ENCODE assay signal across 1 cellular context in the genomic region with DNA sequence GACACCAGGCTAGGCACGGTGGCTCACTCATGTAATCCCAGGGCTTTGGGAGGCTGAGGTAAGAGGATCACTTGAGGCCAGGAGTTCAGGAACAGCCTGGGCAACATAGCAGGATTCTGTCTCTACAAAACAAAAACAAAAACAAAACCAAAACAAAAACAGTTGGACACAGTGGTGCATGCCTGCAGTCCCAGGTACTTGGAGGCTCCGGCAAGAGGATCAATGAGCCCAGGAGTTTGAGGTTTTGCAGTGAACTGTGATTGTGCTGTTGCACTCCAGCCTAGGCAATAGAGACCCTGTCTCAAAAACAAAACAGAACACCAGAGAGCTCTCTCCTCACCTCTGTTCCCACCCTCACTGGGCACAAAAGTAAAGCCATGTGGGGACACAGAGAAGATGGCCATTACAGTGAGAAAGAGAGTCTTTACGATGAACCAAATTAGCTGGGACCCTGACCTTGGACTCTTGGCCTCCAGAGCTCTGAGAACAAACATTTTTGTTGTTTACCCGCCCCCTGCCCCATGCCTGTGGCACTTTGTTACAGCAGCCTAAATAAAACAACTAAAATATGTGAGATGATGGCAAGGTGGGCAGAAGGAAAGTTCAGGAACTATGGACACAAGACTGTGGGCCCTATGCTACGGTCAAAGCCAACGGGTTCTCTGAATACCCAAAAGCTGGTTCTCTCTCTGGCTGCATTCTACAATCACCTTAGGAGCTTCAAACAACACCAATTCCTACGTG.
TF ChIP-seq lines count a peak whose summit lies in the region.

No MANE protein-coding gene starts in this region.

TF ChIP-seq in HepG2, 621 proteins besides CTCF, POLR2A, EP300 and RAD21 (continued from another document and continues in another):
- TF ChIP-seq, protein P1, sequence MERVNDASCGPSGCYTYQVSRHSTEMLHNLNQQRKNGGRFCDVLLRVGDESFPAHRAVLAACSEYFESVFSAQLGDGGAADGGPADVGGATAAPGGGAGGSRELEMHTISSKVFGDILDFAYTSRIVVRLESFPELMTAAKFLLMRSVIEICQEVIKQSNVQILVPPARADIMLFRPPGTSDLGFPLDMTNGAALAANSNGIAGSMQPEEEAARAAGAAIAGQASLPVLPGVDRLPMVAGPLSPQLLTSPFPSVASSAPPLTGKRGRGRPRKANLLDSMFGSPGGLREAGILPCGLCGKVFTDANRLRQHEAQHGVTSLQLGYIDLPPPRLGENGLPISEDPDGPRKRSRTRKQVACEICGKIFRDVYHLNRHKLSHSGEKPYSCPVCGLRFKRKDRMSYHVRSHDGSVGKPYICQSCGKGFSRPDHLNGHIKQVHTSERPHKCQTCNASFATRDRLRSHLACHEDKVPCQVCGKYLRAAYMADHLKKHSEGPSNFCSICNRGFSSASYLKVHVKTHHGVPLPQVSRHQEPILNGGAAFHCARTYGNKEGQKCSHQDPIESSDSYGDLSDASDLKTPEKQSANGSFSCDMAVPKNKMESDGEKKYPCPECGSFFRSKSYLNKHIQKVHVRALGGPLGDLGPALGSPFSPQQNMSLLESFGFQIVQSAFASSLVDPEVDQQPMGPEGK (CRISPR knock-in tag; IDR thresholded peaks at IDR 0.05): peak; percentile 33; the same call in 1 of the 2 replicates
- TF ChIP-seq FOXA1 (IDR thresholded peaks at IDR 0.05) (no peak), FOXA1 (CRISPR knock-in tag; IDR thresholded peaks at IDR 0.05) (peak; percentile 64), ZNF510 (CRISPR knock-in tag; IDR thresholded peaks at IDR 0.05; ENCODE audit: low read depth) (no peak), YEATS4 (CRISPR knock-in tag; IDR thresholded peaks at IDR 0.05; ENCODE audit: borderline replicate concordance) (0 out of 2 replicates have a peak, but pooled peaks have one; percentile 38), ZNF772 (CRISPR knock-in tag; IDR thresholded peaks at IDR 0.05) (0 out of 2 replicates have a peak, but pooled peaks have one; percentile 29), FOXA3 (CRISPR knock-in tag; IDR thresholded peaks at IDR 0.05) (peak; percentile 79), HOXA5 (CRISPR knock-in tag; IDR thresholded peaks at IDR 0.05) (0 out of 2 replicates have a peak, but pooled peaks have one; percentile 24), DMAP1 (CRISPR knock-in tag; IDR thresholded peaks at IDR 0.05) (peak; percentile 48; the same call in 1 of the 2 replicates), RFXAP (CRISPR knock-in tag; IDR thresholded peaks at IDR 0.05; ENCODE audit: borderline replicate concordance) (peak; percentile 46; the same call in 1 of the 2 replicates), GABPA (IDR thresholded peaks at IDR 0.05; ENCODE audit: low read depth, low read length) (no peak), GABPA (CRISPR knock-in tag; IDR thresholded peaks at IDR 0.05; ENCODE audit: low read depth) (peak; percentile 35; the same call in 1 of the 2 replicates), ZSCAN9 (CRISPR knock-in tag; IDR thresholded peaks at IDR 0.05; ENCODE audit: borderline replicate concordance) (peak; percentile 27; the same call in 1 of the 2 replicates), HMGA1 (CRISPR knock-in tag; conservative IDR thresholded peaks at IDR 0.05) (no peak), SOX13 (IDR thresholded peaks at IDR 0.05) (no peak), SOX13 (CRISPR knock-in tag; conservative IDR thresholded peaks at IDR 0.05 in 1 of 2, IDR thresholded peaks at IDR 0.05 in 1 of 2) (peak in 1 of 2 experiments; percentile 76; a peak in 2 of 4 replicates)
- TF ChIP-seq, protein P2, sequence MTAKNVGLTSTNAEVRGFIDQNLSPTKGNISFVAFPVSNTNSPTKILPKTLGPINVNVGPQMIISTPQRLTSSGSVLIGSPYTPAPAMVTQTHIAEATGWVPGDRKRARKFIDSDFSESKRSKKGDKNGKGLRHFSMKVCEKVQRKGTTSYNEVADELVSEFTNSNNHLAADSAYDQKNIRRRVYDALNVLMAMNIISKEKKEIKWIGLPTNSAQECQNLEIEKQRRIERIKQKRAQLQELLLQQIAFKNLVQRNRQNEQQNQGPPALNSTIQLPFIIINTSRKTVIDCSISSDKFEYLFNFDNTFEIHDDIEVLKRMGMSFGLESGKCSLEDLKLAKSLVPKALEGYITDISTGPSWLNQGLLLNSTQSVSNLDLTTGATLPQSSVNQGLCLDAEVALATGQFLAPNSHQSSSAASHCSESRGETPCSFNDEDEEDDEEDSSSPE (CRISPR knock-in tag; IDR thresholded peaks at IDR 0.05): 0 out of 2 replicates have a peak, but pooled peaks have one; percentile 13
- TF ChIP-seq, protein P3, sequence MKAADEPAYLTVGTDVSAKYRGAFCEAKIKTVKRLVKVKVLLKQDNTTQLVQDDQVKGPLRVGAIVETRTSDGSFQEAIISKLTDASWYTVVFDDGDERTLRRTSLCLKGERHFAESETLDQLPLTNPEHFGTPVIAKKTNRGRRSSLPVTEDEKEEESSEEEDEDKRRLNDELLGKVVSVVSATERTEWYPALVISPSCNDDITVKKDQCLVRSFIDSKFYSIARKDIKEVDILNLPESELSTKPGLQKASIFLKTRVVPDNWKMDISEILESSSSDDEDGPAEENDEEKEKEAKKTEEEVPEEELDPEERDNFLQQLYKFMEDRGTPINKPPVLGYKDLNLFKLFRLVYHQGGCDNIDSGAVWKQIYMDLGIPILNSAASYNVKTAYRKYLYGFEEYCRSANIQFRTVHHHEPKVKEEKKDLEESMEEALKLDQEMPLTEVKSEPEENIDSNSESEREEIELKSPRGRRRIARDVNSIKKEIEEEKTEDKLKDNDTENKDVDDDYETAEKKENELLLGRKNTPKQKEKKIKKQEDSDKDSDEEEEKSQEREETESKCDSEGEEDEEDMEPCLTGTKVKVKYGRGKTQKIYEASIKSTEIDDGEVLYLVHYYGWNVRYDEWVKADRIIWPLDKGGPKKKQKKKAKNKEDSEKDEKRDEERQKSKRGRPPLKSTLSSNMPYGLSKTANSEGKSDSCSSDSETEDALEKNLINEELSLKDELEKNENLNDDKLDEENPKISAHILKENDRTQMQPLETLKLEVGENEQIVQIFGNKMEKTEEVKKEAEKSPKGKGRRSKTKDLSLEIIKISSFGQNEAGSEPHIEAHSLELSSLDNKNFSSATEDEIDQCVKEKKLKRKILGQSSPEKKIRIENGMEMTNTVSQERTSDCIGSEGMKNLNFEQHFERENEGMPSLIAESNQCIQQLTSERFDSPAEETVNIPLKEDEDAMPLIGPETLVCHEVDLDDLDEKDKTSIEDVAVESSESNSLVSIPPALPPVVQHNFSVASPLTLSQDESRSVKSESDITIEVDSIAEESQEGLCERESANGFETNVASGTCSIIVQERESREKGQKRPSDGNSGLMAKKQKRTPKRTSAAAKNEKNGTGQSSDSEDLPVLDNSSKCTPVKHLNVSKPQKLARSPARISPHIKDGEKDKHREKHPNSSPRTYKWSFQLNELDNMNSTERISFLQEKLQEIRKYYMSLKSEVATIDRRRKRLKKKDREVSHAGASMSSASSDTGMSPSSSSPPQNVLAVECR (CRISPR knock-in tag; IDR thresholded peaks at IDR 0.05; ENCODE audit: borderline replicate concordance): peak; percentile 27; the same call in 1 of the 2 replicates
- TF ChIP-seq, protein P4, sequence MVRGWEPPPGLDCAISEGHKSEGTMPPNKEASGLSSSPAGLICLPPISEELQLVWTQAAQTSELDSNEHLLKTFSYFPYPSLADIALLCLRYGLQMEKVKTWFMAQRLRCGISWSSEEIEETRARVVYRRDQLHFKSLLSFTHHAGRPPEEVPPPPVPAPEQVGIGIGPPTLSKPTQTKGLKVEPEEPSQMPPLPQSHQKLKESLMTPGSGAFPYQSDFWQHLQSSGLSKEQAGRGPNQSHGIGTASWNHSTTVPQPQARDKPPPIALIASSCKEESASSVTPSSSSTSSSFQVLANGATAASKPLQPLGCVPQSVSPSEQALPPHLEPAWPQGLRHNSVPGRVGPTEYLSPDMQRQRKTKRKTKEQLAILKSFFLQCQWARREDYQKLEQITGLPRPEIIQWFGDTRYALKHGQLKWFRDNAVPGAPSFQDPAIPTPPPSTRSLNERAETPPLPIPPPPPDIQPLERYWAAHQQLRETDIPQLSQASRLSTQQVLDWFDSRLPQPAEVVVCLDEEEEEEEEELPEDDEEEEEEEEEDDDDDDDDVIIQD (CRISPR knock-in tag; IDR thresholded peaks at IDR 0.05; ENCODE audit: low read depth): peak; percentile 32; the same call in 1 of the 2 replicates
- TF ChIP-seq, protein P5, sequence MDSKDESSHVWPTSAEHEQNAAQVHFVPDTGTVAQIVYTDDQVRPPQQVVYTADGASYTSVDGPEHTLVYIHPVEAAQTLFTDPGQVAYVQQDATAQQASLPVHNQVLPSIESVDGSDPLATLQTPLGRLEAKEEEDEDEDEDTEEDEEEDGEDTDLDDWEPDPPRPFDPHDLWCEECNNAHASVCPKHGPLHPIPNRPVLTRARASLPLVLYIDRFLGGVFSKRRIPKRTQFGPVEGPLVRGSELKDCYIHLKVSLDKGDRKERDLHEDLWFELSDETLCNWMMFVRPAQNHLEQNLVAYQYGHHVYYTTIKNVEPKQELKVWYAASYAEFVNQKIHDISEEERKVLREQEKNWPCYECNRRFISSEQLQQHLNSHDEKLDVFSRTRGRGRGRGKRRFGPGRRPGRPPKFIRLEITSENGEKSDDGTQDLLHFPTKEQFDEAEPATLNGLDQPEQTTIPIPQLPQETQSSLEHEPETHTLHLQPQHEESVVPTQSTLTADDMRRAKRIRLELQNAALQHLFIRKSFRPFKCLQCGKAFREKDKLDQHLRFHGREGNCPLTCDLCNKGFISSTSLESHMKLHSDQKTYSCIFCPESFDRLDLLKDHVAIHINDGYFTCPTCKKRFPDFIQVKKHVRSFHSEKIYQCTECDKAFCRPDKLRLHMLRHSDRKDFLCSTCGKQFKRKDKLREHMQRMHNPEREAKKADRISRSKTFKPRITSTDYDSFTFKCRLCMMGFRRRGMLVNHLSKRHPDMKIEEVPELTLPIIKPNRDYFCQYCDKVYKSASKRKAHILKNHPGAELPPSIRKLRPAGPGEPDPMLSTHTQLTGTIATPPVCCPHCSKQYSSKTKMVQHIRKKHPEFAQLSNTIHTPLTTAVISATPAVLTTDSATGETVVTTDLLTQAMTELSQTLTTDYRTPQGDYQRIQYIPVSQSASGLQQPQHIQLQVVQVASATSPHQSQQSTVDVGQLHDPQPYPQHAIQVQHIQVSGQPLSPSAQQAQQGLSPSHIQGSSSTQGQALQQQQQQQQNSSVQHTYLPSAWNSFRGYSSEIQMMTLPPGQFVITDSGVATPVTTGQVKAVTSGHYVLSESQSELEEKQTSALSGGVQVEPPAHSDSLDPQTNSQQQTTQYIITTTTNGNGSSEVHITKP (CRISPR knock-in tag; IDR thresholded peaks at IDR 0.05; ENCODE audit: low read depth): no peak
- TF ChIP-seq, protein P6, sequence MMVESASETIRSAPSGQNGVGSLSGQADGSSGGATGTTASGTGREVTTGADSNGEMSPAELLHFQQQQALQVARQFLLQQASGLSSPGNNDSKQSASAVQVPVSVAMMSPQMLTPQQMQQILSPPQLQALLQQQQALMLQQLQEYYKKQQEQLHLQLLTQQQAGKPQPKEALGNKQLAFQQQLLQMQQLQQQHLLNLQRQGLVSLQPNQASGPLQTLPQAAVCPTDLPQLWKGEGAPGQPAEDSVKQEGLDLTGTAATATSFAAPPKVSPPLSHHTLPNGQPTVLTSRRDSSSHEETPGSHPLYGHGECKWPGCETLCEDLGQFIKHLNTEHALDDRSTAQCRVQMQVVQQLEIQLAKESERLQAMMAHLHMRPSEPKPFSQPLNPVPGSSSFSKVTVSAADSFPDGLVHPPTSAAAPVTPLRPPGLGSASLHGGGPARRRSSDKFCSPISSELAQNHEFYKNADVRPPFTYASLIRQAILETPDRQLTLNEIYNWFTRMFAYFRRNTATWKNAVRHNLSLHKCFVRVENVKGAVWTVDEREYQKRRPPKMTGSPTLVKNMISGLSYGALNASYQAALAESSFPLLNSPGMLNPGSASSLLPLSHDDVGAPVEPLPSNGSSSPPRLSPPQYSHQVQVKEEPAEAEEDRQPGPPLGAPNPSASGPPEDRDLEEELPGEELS (CRISPR knock-in tag; IDR thresholded peaks at IDR 0.05): peak; percentile 91
- TF ChIP-seq, protein P7, sequence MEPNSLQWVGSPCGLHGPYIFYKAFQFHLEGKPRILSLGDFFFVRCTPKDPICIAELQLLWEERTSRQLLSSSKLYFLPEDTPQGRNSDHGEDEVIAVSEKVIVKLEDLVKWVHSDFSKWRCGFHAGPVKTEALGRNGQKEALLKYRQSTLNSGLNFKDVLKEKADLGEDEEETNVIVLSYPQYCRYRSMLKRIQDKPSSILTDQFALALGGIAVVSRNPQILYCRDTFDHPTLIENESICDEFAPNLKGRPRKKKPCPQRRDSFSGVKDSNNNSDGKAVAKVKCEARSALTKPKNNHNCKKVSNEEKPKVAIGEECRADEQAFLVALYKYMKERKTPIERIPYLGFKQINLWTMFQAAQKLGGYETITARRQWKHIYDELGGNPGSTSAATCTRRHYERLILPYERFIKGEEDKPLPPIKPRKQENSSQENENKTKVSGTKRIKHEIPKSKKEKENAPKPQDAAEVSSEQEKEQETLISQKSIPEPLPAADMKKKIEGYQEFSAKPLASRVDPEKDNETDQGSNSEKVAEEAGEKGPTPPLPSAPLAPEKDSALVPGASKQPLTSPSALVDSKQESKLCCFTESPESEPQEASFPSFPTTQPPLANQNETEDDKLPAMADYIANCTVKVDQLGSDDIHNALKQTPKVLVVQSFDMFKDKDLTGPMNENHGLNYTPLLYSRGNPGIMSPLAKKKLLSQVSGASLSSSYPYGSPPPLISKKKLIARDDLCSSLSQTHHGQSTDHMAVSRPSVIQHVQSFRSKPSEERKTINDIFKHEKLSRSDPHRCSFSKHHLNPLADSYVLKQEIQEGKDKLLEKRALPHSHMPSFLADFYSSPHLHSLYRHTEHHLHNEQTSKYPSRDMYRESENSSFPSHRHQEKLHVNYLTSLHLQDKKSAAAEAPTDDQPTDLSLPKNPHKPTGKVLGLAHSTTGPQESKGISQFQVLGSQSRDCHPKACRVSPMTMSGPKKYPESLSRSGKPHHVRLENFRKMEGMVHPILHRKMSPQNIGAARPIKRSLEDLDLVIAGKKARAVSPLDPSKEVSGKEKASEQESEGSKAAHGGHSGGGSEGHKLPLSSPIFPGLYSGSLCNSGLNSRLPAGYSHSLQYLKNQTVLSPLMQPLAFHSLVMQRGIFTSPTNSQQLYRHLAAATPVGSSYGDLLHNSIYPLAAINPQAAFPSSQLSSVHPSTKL (CRISPR knock-in tag; IDR thresholded peaks at IDR 0.05): peak; percentile 72
- TF ChIP-seq, protein P8, sequence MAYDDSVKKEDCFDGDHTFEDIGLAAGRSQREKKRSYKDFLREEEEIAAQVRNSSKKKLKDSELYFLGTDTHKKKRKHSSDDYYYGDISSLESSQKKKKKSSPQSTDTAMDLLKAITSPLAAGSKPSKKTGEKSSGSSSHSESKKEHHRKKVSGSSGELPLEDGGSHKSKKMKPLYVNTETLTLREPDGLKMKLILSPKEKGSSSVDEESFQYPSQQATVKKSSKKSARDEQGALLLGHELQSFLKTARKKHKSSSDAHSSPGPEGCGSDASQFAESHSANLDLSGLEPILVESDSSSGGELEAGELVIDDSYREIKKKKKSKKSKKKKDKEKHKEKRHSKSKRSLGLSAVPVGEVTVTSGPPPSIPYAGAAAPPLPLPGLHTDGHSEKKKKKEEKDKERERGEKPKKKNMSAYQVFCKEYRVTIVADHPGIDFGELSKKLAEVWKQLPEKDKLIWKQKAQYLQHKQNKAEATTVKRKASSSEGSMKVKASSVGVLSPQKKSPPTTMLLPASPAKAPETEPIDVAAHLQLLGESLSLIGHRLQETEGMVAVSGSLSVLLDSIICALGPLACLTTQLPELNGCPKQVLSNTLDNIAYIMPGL (CRISPR knock-in tag; IDR thresholded peaks at IDR 0.05; ENCODE audit: borderline replicate concordance in 1 of 2, low read depth in 1 of 2): peak in 1 of 2 experiments; percentile 19; a peak in 1 of 4 replicates
- TF ChIP-seq, protein P9, sequence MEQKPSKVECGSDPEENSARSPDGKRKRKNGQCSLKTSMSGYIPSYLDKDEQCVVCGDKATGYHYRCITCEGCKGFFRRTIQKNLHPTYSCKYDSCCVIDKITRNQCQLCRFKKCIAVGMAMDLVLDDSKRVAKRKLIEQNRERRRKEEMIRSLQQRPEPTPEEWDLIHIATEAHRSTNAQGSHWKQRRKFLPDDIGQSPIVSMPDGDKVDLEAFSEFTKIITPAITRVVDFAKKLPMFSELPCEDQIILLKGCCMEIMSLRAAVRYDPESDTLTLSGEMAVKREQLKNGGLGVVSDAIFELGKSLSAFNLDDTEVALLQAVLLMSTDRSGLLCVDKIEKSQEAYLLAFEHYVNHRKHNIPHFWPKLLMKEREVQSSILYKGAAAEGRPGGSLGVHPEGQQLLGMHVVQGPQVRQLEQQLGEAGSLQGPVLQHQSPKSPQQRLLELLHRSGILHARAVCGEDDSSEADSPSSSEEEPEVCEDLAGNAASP (CRISPR knock-in tag; IDR thresholded peaks at IDR 0.05; ENCODE audit: borderline replicate concordance): peak; percentile 65; the same call in 1 of the 2 replicates
